ENCODE assay signal across 20 cellular contexts in genomic region chr2:158773121-158773520, GRCh38. TPM values are rescaled to one million over a fixed set of nuclear protein-coding genes. Genes with fewer than 3 reads are reported as not detected.
A peak's percentile ranks its signal among the peaks of the same experiment; 100 is the strongest.
DNase-seq lines count a peak whose midpoint lies in the region; TF ChIP-seq lines count a peak whose summit lies in the region.
"Had no signal": no experiment of that assay in that cellular context is flagged by ENCODE, and none has a peak within 500 bp of the region (broad histone marks: within the 10 kb centered on the region; RNA-seq: fewer than 3 reads in every experiment).

No MANE protein-coding gene starts in this region.

- no peaks in the 10 kb centered on the region for H3K27me3 ChIP-seq in ascending aorta
- H3K27me3 ChIP-seq in iPS-20b (ENCODE audit: insufficient read depth, low read length): no peaks in the 10 kb centered on the region
- H3K27me3 ChIP-seq in tibial artery: no peaks in the 10 kb centered on the region
- H3K27me3 ChIP-seq: cardiac muscle cell, neutrophil, vagina had no signal

- H3K4me3 ChIP-seq in ascending aorta: no peak overlapping the region
- no peak overlapping the region for H3K4me3 ChIP-seq in iPS-20b (ENCODE audit: low read length)
- no peak overlapping the region for H3K4me3 ChIP-seq in tibial artery
- H3K4me3 ChIP-seq: cardiac muscle cell, PC-9, skin epidermis, vagina had no signal

- H3K9me3 ChIP-seq in ascending aorta (no peaks in the 10 kb centered on the region), iPS-20b (ENCODE audit: insufficient read depth, low read depth, low read length) (no peaks in the 10 kb centered on the region), tibial artery (no peaks in the 10 kb centered on the region)
- H3K9me3 ChIP-seq: neutrophil, vagina had no signal

- peaks cover 8 to 40% of the 10 kb centered on the region in 2 donors for H3K4me1 ChIP-seq in ascending aorta
- H3K4me1 ChIP-seq in iPS-20b (ENCODE audit: insufficient read depth, low read length): peaks cover 21% of the 10 kb centered on the region; the same call in 1 of the 2 replicates
- peaks cover 0 to 52% (median 6%) of the 10 kb centered on the region in 4 donors for H3K4me1 ChIP-seq in tibial artery

- intact Hi-C loops in ascending aorta (cut with DNase I): loop anchor here (10.0 kb wide), 1 partner anchor 192 kb away; the partner anchor contains the start of gene TANC1
- intact Hi-C loops in tibial artery (cut with DNase I; ENCODE audit: low total_unique reads): no loop called here

- TF ChIP-seq CTCF in ascending aorta (IDR thresholded peaks at IDR 0.05): no peak
- TF ChIP-seq CTCF in tibial artery (IDR thresholded peaks at IDR 0.05): no peak

- H3K27ac ChIP-seq in ascending aorta: peak overlapping the region; percentile 54 to 69
- H3K27ac ChIP-seq in iPS-20b (ENCODE audit: low read length): no peak overlapping the region
- peak overlapping the region in 1 of 2 donors; percentile 45 for H3K27ac ChIP-seq in tibial artery
- H3K27ac ChIP-seq: cardiac muscle cell, KMS-11, neutrophil, PC-9, vagina had no signal

- H3K9ac ChIP-seq in iPS-20b (ENCODE audit: low read depth, low read length): peak overlapping the region; percentile 18; the same call in 1 of the 2 replicates
- H3K9ac ChIP-seq: KMS-11 had no signal

- H3K36me3 ChIP-seq in ascending aorta: no peaks in the 10 kb centered on the region
- no peaks in the 10 kb centered on the region for H3K36me3 ChIP-seq in iPS-20b (ENCODE audit: insufficient read depth, low read depth, low read length)
- H3K36me3 ChIP-seq in tibial artery: no peaks in the 10 kb centered on the region
- H3K36me3 ChIP-seq: cardiac muscle cell, neutrophil, vagina had no signal

- DNase-seq in HCEC 1CT (peak; percentile 7), ascending aorta (ENCODE audit: low spot score in 2 of 2) (peak in 1 of 2 donors; percentile 83), tibial artery (peak; percentile 28 to 74), HuH-7 (ENCODE audit: low spot score) (no peak), NCI-H1105 (lab: John Stamatoyannopoulos, UW) (no peak), mesenteric fat pad (ENCODE audit: low spot score) (no peak)
- DNase-seq: activated CD4-positive, CD25-positive, alpha-beta regulatory T cell; activated naive CD4-positive, alpha-beta T cell; CD4-positive, CD25-positive, alpha-beta regulatory T cell; effector memory CD4-positive, alpha-beta T cell; NCI-H146; NCI-H510A treated with DMSO at 0.1 percent for 48 hours; PC-9; stimulated activated naive CD4-positive, alpha-beta T cell had no signal

RNA-seq across cellular contexts. Expression of gene DAPL1, which starts 22.0 kb away (rescaled TPM):
- total RNA-seq in ascending aorta: not detected
- total RNA-seq in mesenteric fat pad: not detected
- total RNA-seq: cardiac muscle cell; CD4-positive, CD25-positive, alpha-beta regulatory T cell; PC-9 had no signal

Comparison
In these comparisons a context has a peak if more than half of its experiments do, and no peak if none do; other contexts are left out.
1. DNase-seq: peak in HCEC 1CT (single experiment) and tibial artery (2 of 2); none in HuH-7 (single experiment), NCI-H1105 (single experiment) and mesenteric fat pad (single experiment).